In genomic region chr14:64190974-64191502, GRCh38 we compare ENCODE assay signal across 1 cellular context.
TF ChIP-seq lines count a peak whose summit lies in the region.

No MANE protein-coding gene starts in this region.

TF ChIP-seq in IMR-90, 13 proteins besides CTCF, POLR2A, EP300 and RAD21:
- TF ChIP-seq NFE2L2 (IDR thresholded peaks at IDR 0.05; ENCODE audit: low read depth, low read length) (no peak), MAZ (IDR thresholded peaks at IDR 0.05; ENCODE audit: borderline replicate concordance, low read depth, low read length) (no peak), CHD1 (IDR thresholded peaks at IDR 0.05; ENCODE audit: low read depth, low read length) (no peak), RCOR1 (IDR thresholded peaks at IDR 0.05; ENCODE audit: insufficient replicate concordance, low read length) (no peak), MAFK (IDR thresholded peaks at IDR 0.05; ENCODE audit: low read depth, low read length) (no peak), FOS (IDR thresholded peaks at IDR 0.05; ENCODE audit: low read depth, low read length) (no peak), CEBPB (IDR thresholded peaks at IDR 0.05; ENCODE audit: low read depth, low read length) (no peak), BHLHE40 (IDR thresholded peaks at IDR 0.05; ENCODE audit: low read depth, low read length) (no peak)
- TF ChIP-seq, protein P1, sequence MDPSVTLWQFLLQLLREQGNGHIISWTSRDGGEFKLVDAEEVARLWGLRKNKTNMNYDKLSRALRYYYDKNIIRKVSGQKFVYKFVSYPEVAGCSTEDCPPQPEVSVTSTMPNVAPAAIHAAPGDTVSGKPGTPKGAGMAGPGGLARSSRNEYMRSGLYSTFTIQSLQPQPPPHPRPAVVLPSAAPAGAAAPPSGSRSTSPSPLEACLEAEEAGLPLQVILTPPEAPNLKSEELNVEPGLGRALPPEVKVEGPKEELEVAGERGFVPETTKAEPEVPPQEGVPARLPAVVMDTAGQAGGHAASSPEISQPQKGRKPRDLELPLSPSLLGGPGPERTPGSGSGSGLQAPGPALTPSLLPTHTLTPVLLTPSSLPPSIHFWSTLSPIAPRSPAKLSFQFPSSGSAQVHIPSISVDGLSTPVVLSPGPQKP (IDR thresholded peaks at IDR 0.05; ENCODE audit: borderline replicate concordance, low read depth, low read length), result no peak
